ENCODE assay signal across 26 cellular contexts in the genomic region with DNA sequence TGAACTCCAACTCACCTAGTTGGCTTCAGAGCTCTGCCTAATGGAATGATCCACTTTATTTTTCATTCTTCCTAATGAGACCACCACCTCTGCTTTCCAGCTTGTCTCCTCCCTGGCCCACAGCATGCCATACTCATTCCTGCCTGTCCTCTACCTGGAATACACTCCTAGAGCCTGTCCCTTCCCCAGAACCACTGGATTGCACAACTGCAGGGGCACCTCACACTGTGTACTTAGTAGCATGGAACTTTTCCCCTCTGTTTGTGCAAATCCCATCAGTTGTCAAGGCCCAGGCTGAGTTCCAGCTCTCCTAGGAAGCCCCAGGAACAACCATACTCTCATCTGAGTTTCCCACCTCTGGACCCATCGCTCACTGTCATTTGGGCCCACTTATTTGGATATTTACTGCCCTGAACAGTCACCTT.
"Had no signal": no experiment of that assay in that cellular context is flagged by ENCODE, and none has a peak within 500 bp of the region (broad histone marks: within the 10 kb centered on the region; RNA-seq: fewer than 3 reads in every experiment).

No MANE protein-coding gene starts in this region.

- H3K27me3 ChIP-seq: brain microvascular endothelial cell, SJCRH30 had no signal

- H3K27me3 Mint-ChIP-seq: activated CD4-positive, alpha-beta memory T cell treated with anti-CD3 and anti-CD28 coated beads for 36 hours; activated CD4-positive, alpha-beta T cell treated with anti-CD3 and anti-CD28 coated beads, Interleukin-2, amount 10 ng/mL, durations not matched to agents 24 days and 14 days; activated naive CD8-positive, alpha-beta T cell treated with anti-CD3 and anti-CD28 coated beads for 36 hours had no signal

- H3K9me3 ChIP-seq: SJCRH30 had no signal

- H3K27ac Mint-ChIP-seq: activated CD4-positive, alpha-beta memory T cell treated with anti-CD3 and anti-CD28 coated beads for 36 hours; activated CD4-positive, alpha-beta T cell treated with anti-CD3 and anti-CD28 coated beads, Interleukin-2, amount 10 ng/mL, durations not matched to agents 24 days and 14 days; activated naive CD8-positive, alpha-beta T cell treated with anti-CD3 and anti-CD28 coated beads for 36 hours had no signal

- ATAC-seq: Panc1 had no signal

- DNase-seq: activated CD4-positive, alpha-beta memory T cell treated with anti-CD3 and anti-CD28 coated beads for 36 hours; activated CD4-positive, alpha-beta T cell treated with anti-CD3 and anti-CD28 coated beads, Interleukin-2, amount 10 ng/mL, durations not matched to agents 24 days and 14 days; activated CD8-positive, alpha-beta memory T cell treated with anti-CD3 and anti-CD28 coated beads, Interleukin-2, amount 50 U/mL, for 48 hours; activated effector memory CD4-positive, alpha-beta T cell treated with Interleukin-2 at 50 U/mL for 16 hours; activated naive CD4-positive, alpha-beta T cell; activated naive CD4-positive, alpha-beta T cell treated with anti-CD3 and anti-CD28 coated beads, Interleukin-2, amount 50 U/mL, for 16 hours; activated naive CD8-positive, alpha-beta T cell treated with anti-CD3 and anti-CD28 coated beads for 36 hours; activated T-cell treated with anti-CD3 and anti-CD28 coated beads, Interleukin-2, amount 50 U/mL, for 48 hours; amniotic stem cell; aorta; brain microvascular endothelial cell; central memory CD4-positive, alpha-beta T cell; MM.1S; MV-4-11; NCI-H1092; NCI-H1436 treated with DMSO at 0.1 percent for 48 hours; NCI-H1694 treated with DMSO at 0.1 percent for 48 hours; NCI-H2029; NCI-H345; NCI-H524 treated with DMSO at 0.1 percent for 48 hours; SHP77; SJCRH30; T1000; WERI-Rb-1 had no signal

- H3K4me1 ChIP-seq: SJCRH30 had no signal

- H3K4me3 Mint-ChIP-seq: activated CD4-positive, alpha-beta memory T cell treated with anti-CD3 and anti-CD28 coated beads for 36 hours; activated CD4-positive, alpha-beta T cell treated with anti-CD3 and anti-CD28 coated beads, Interleukin-2, amount 10 ng/mL, durations not matched to agents 24 days and 14 days; activated naive CD8-positive, alpha-beta T cell treated with anti-CD3 and anti-CD28 coated beads for 36 hours had no signal

- H3K27ac ChIP-seq: brain microvascular endothelial cell, SJCRH30, SK-N-MC, WERI-Rb-1 had no signal

- H3K9me3 Mint-ChIP-seq: activated CD4-positive, alpha-beta memory T cell treated with anti-CD3 and anti-CD28 coated beads for 36 hours; activated CD4-positive, alpha-beta T cell treated with anti-CD3 and anti-CD28 coated beads, Interleukin-2, amount 10 ng/mL, durations not matched to agents 24 days and 14 days; activated naive CD8-positive, alpha-beta T cell treated with anti-CD3 and anti-CD28 coated beads for 36 hours had no signal

- H3K4me3 ChIP-seq: SJCRH30, SK-N-MC had no signal
